20 cellular contexts compared by ENCODE assay signal in the genomic region with DNA sequence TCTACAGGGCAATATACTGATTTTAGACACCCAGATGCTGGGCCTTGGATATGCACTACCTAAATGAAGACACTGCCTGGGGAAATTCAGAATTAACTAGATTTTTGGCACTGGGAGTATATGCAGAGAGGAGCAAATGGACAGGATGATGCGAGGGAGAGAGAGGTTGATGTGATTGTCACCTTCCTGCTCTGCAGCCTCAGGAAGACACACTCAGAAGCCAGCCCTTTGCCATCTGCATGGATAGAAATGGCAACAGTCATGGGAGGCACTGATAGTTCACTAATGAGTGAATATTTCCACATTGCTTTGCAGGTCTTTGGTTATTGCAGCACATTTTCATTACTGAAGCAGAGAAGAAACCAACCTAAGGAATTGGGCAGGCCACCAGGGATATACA.
"Had no signal": no experiment of that assay in that cellular context is flagged by ENCODE, and none has a peak within 500 bp of the region (broad histone marks: within the 10 kb centered on the region; RNA-seq: fewer than 3 reads in every experiment).

No MANE protein-coding gene starts in this region.

- H3K4me1 ChIP-seq: adrenal gland had no signal

- H3K36me3 Mint-ChIP-seq: activated CD4-positive, alpha-beta memory T cell treated with anti-CD3 and anti-CD28 coated beads for 36 hours; activated CD8-positive, alpha-beta memory T cell treated with anti-CD3 and anti-CD28 coated beads, Interleukin-2, amount 10 ng/mL, durations not matched to agents 7 days and 5 days; naive thymus-derived CD4-positive, alpha-beta T cell; stimulated activated memory B cell treated with anti-CD40 and anti-IgM and Interleukin-4, amounts not matched to agents 10 μg/mL and 1 μg/mL and 100 μg/mL, for 72 hours had no signal

- H3K27ac Mint-ChIP-seq: activated CD4-positive, alpha-beta memory T cell treated with anti-CD3 and anti-CD28 coated beads for 36 hours; activated CD4-positive, alpha-beta T cell treated with anti-CD3 and anti-CD28 coated beads for 36 hours; activated CD8-positive, alpha-beta memory T cell treated with anti-CD3 and anti-CD28 coated beads, Interleukin-2, amount 10 ng/mL, durations not matched to agents 7 days and 5 days; effector memory CD8-positive, alpha-beta T cell; naive thymus-derived CD4-positive, alpha-beta T cell; stimulated activated memory B cell treated with anti-CD40 and anti-IgM and Interleukin-4, amounts not matched to agents 10 μg/mL and 1 μg/mL and 100 μg/mL, for 72 hours; T-helper 17 cell had no signal

- H3K4me3 Mint-ChIP-seq: activated CD4-positive, alpha-beta memory T cell treated with anti-CD3 and anti-CD28 coated beads for 36 hours; activated CD4-positive, alpha-beta T cell treated with anti-CD3 and anti-CD28 coated beads for 36 hours; activated CD8-positive, alpha-beta memory T cell treated with anti-CD3 and anti-CD28 coated beads, Interleukin-2, amount 10 ng/mL, durations not matched to agents 7 days and 5 days; effector memory CD8-positive, alpha-beta T cell; naive thymus-derived CD4-positive, alpha-beta T cell; stimulated activated memory B cell treated with anti-CD40 and anti-IgM and Interleukin-4, amounts not matched to agents 10 μg/mL and 1 μg/mL and 100 μg/mL, for 72 hours; T-helper 17 cell had no signal

- DNase-seq: activated CD4-positive, alpha-beta memory T cell treated with anti-CD3 and anti-CD28 coated beads for 36 hours; activated CD4-positive, alpha-beta T cell treated with anti-CD3 and anti-CD28 coated beads for 36 hours; activated CD8-positive, alpha-beta memory T cell treated with anti-CD3 and anti-CD28 coated beads, Interleukin-2, amount 10 ng/mL, durations not matched to agents 7 days and 5 days; activated effector memory CD4-positive, alpha-beta T cell treated with Interleukin-2 at 50 U/mL for 16 hours; activated naive CD4-positive, alpha-beta T cell treated with anti-CD3 and anti-CD28 coated beads, Interleukin-2, amount 50 U/mL, for 16 hours; activated T-cell treated with anti-CD3 and anti-CD28 coated beads, Interleukin-2, amount 50 U/mL, for 1 hour; adrenal gland; central memory CD4-positive, alpha-beta T cell; dermis blood vessel endothelial cell; effector memory CD8-positive, alpha-beta T cell; hippocampal formation; left lung; mammary epithelial cell; naive thymus-derived CD4-positive, alpha-beta T cell; occipital lobe; stimulated activated CD4-positive, alpha-beta T cell treated with anti-CD3 and anti-CD28 coated beads, Interleukin-2, amount 100 ng/mL, for 48 hours; T-helper 17 cell; upper lobe of left lung; WERI-Rb-1 had no signal

- H3K4me1 Mint-ChIP-seq: activated CD4-positive, alpha-beta T cell treated with anti-CD3 and anti-CD28 coated beads for 36 hours; activated CD8-positive, alpha-beta memory T cell treated with anti-CD3 and anti-CD28 coated beads, Interleukin-2, amount 10 ng/mL, durations not matched to agents 7 days and 5 days; naive thymus-derived CD4-positive, alpha-beta T cell; stimulated activated memory B cell treated with anti-CD40 and anti-IgM and Interleukin-4, amounts not matched to agents 10 μg/mL and 1 μg/mL and 100 μg/mL, for 72 hours; T-helper 17 cell had no signal

- H3K27ac ChIP-seq: adrenal gland, left lung, WERI-Rb-1 had no signal

- H3K9me3 Mint-ChIP-seq: activated CD4-positive, alpha-beta memory T cell treated with anti-CD3 and anti-CD28 coated beads for 36 hours; effector memory CD8-positive, alpha-beta T cell; naive thymus-derived CD4-positive, alpha-beta T cell; stimulated activated memory B cell treated with anti-CD40 and anti-IgM and Interleukin-4, amounts not matched to agents 10 μg/mL and 1 μg/mL and 100 μg/mL, for 72 hours had no signal

- ATAC-seq: activated CD4-positive, alpha-beta T cell treated with anti-CD3 and anti-CD28 coated beads for 36 hours; activated CD8-positive, alpha-beta memory T cell treated with anti-CD3 and anti-CD28 coated beads, Interleukin-2, amount 10 ng/mL, durations not matched to agents 7 days and 5 days; effector memory CD8-positive, alpha-beta T cell; left lung; naive thymus-derived CD4-positive, alpha-beta T cell; stimulated activated memory B cell treated with anti-CD40 and anti-IgM and Interleukin-4, amounts not matched to agents 10 μg/mL and 1 μg/mL and 100 μg/mL, for 72 hours; T-helper 17 cell had no signal

- H3K27me3 ChIP-seq: adrenal gland, left lung, upper lobe of left lung had no signal

- H3K36me3 ChIP-seq: adrenal gland, left lung, upper lobe of left lung, WERI-Rb-1 had no signal

- H3K9me3 ChIP-seq: adrenal gland, left lung, upper lobe of left lung had no signal

- H3K4me3 ChIP-seq: adrenal gland, left lung, upper lobe of left lung had no signal
